In genomic region chr7:118944271-118944670, GRCh38 we compare ENCODE assay signal across 34 cellular contexts.
DNase-seq lines count a peak whose midpoint lies in the region; ATAC-seq, FAIRE-seq and TF ChIP-seq lines count a peak whose summit lies in the region.
"Had no signal": no experiment of that assay in that cellular context is flagged by ENCODE, and none has a peak within 500 bp of the region (broad histone marks: within the 10 kb centered on the region; RNA-seq: fewer than 3 reads in every experiment).

No MANE protein-coding gene starts in this region.

- no peak overlapping the region for H3K27ac Mint-ChIP-seq in activated CD4-positive, alpha-beta memory T cell treated with anti-CD3 and anti-CD28 coated beads, Interleukin-2, amount 10 ng/mL, durations not matched to agents 7 days and 5 days
- H3K27ac Mint-ChIP-seq: B cell; CD14-positive monocyte; CD4-positive, alpha-beta memory T cell; CD4-positive, alpha-beta T cell; CD4-positive, CD25-positive, alpha-beta regulatory T cell; CD8-positive, alpha-beta memory T cell; CD8-positive, alpha-beta T cell had no signal

- RAD21 ChIA-PET in GM12878 (lab: Charles Lee; ENCODE audit: unreplicated experiment): no interaction called here

- H3K36me3 ChIP-seq in HepG2 (replicated peaks in 1 of 2; ENCODE audit: control insufficient read depth in 1 of 2, insufficient read depth in 2 of 2, low read length in 2 of 2): no peaks in the 10 kb centered on the region
- no peaks in the 10 kb centered on the region for H3K36me3 ChIP-seq in right lobe of liver
- no peaks in the 10 kb centered on the region for H3K36me3 ChIP-seq in GM12878 (ENCODE audit: control insufficient read depth in 2 of 2, insufficient read depth in 2 of 2, low read length in 1 of 2)
- no peaks in the 10 kb centered on the region for H3K36me3 ChIP-seq in K562 (ENCODE audit: control insufficient read depth, insufficient read depth, low read length)
- H3K36me3 ChIP-seq: BE2C; BLaER1; BLaER1 treated with 17β-estradiol and CSF1 and Interleukin-3, amounts not matched to agents 10 nM and 100 nM had no signal

- TF ChIP-seq RAD21 in HepG2 (CRISPR knock-in tag; IDR thresholded peaks at IDR 0.05) (no peak), GM12878 (IDR thresholded peaks at IDR 0.05; ENCODE audit: insufficient read depth, low read depth, low read length) (no peak), K562 (CRISPR knock-in tag; conservative IDR thresholded peaks at IDR 0.05 in 1 of 2, IDR thresholded peaks at IDR 0.05 in 1 of 2) (no peak)

- SMC1A ChIA-PET in GM12878 (lab: Charles Lee; ENCODE audit: uncharacterized antibody, unreplicated experiment): no interaction called here

- TF ChIP-seq EP300 in HepG2 (IDR thresholded peaks at IDR 0.05; ENCODE audit: low read depth in 2 of 2, low read length in 2 of 2) (no peak), HepG2 (CRISPR knock-in tag; IDR thresholded peaks at IDR 0.05; ENCODE audit: borderline replicate concordance) (no peak), GM12878 (IDR thresholded peaks at IDR 0.05; ENCODE audit: borderline replicate concordance in 1 of 2, control insufficient read depth in 1 of 2, low read depth in 2 of 2, low read length in 2 of 2) (no peak), K562 (IDR thresholded peaks at IDR 0.05; ENCODE audit: low read length) (no peak)

- no peak for ATAC-seq in HepG2
- ATAC-seq in right lobe of liver: no peak
- no peak for ATAC-seq in GM12878
- no peak for ATAC-seq in K562
- ATAC-seq: A549; CD8-positive, alpha-beta T cell had no signal

- POLR2A ChIA-PET in HepG2 (lab: Yijun Ruan, JAX): no interaction called here
- POLR2A ChIA-PET in GM12878 (lab: Charles Lee): no interaction called here
- POLR2A ChIA-PET in K562 (lab: Yijun Ruan, JAX): no interaction called here
- POLR2A ChIA-PET in activated CD4-positive, alpha-beta memory T cell treated with anti-CD3 and anti-CD28 coated beads, Interleukin-2, amount 10 ng/mL, durations not matched to agents 7 days and 5 days (lab: Charles Lee): no interaction called here

- FAIRE-seq in HepG2 (lab: Jason Lieb, UNC) (no peak), GM12878 (lab: Jason Lieb, UNC) (no peak), K562 (lab: Jason Lieb, UNC) (no peak)
- FAIRE-seq: A549, D721Med had no signal

- no peaks in the 10 kb centered on the region for H3K79me2 ChIP-seq in HepG2 (ENCODE audit: insufficient read depth, low read length)
- no peaks in the 10 kb centered on the region for H3K79me2 ChIP-seq in GM12878 (ENCODE audit: control insufficient read depth, insufficient read depth, low read length)
- no peaks in the 10 kb centered on the region for H3K79me2 ChIP-seq in K562 (ENCODE audit: control insufficient read depth, insufficient read depth, low read length)

- CTCF ChIA-PET in HepG2 (lab: Yijun Ruan, JAX; ENCODE audit: low intra/inter-chr PET ratio, low total read pairs) (no interaction called here), GM12878 (lab: Yijun Ruan, JAX) (no interaction called here), K562 (lab: Yijun Ruan, JAX; ENCODE audit: low intra/inter-chr PET ratio) (no interaction called here)
- CTCF ChIA-PET in activated CD4-positive, alpha-beta memory T cell treated with anti-CD3 and anti-CD28 coated beads, Interleukin-2, amount 10 ng/mL, durations not matched to agents 7 days and 5 days (lab: Charles Lee): no interaction called here

- no peaks in the 10 kb centered on the region for H3K9me1 ChIP-seq in K562 (ENCODE audit: control insufficient read depth, insufficient read depth, low read length)

- intact Hi-C loops in HepG2 (cut with micrococcal nuclease; ENCODE audit: unreplicated experiment): no loop called here
- intact Hi-C loops in right lobe of liver (cut with DNase I): no loop called here
- intact Hi-C loops in GM12878 (cut with micrococcal nuclease; ENCODE audit: unreplicated experiment): no loop called here
- intact Hi-C loops in K562 (cut with micrococcal nuclease): no loop called here

- no peak overlapping the region for H2AFZ ChIP-seq in HepG2 (ENCODE audit: low read length)
- H2AFZ ChIP-seq in GM12878 (ENCODE audit: control insufficient read depth, low read depth, low read length): no peak overlapping the region
- H2AFZ ChIP-seq in K562 (ENCODE audit: low read depth, low read length): no peak overlapping the region

- WGBS in HepG2 (ENCODE audit: low lambda C conversion rate): 2% methylated on average over 5 of the region's 5 CpGs
- WGBS in right lobe of liver (ENCODE audit: insufficient coverage, low coverage, low lambda C conversion rate, missing lambda C conversion rate): 48% methylated on average over 5 of the region's 5 CpGs
- 29% methylated on average over 5 of the region's 5 CpGs for WGBS in GM12878 (ENCODE audit: insufficient coverage, insufficient replicate concordance, low lambda C conversion rate, missing lambda C conversion rate)
- 4% methylated on average over 5 of the region's 5 CpGs for WGBS in K562 (ENCODE audit: insufficient coverage, low coverage, missing lambda C conversion rate)

- H3K27me3 Mint-ChIP-seq in activated CD4-positive, alpha-beta memory T cell treated with anti-CD3 and anti-CD28 coated beads, Interleukin-2, amount 10 ng/mL, durations not matched to agents 7 days and 5 days: no peaks in the 10 kb centered on the region
- H3K27me3 Mint-ChIP-seq: B cell; CD4-positive, alpha-beta memory T cell; CD4-positive, alpha-beta T cell; CD4-positive, CD25-positive, alpha-beta regulatory T cell; CD8-positive, alpha-beta memory T cell had no signal

- H3K4me1 Mint-ChIP-seq in activated CD4-positive, alpha-beta memory T cell treated with anti-CD3 and anti-CD28 coated beads, Interleukin-2, amount 10 ng/mL, durations not matched to agents 7 days and 5 days: no peaks in the 10 kb centered on the region
- H3K4me1 Mint-ChIP-seq: B cell; CD14-positive monocyte; CD4-positive, alpha-beta memory T cell; CD4-positive, CD25-positive, alpha-beta regulatory T cell; CD8-positive, alpha-beta memory T cell had no signal

- H3K27ac ChIP-seq in HepG2 (ENCODE audit: extremely low read length, insufficient read depth, low read length) (no peak overlapping the region), right lobe of liver (no peak overlapping the region), GM12878 (ENCODE audit: control insufficient read depth, insufficient read depth) (no peak overlapping the region), K562 (ENCODE audit: extremely low read depth, low read depth, low read length) (no peak overlapping the region)
- H3K27ac ChIP-seq: 22Rv1; A549; BLaER1; BLaER1 treated with 17β-estradiol and CSF1 and Interleukin-3, amounts not matched to agents 10 nM and 100 nM; C4-2B had no signal

- no peaks in the 10 kb centered on the region for H3K36me3 Mint-ChIP-seq in activated CD4-positive, alpha-beta memory T cell treated with anti-CD3 and anti-CD28 coated beads, Interleukin-2, amount 10 ng/mL, durations not matched to agents 7 days and 5 days (ENCODE audit: low read depth)
- H3K36me3 Mint-ChIP-seq: CD14-positive monocyte; CD4-positive, alpha-beta memory T cell; CD4-positive, CD25-positive, alpha-beta regulatory T cell; CD8-positive, alpha-beta memory T cell; CD8-positive, alpha-beta T cell had no signal

- H3K4me3 ChIP-seq in HepG2 (replicated peaks in 1 of 3; ENCODE audit: insufficient read depth in 1 of 3, low read depth in 2 of 3, low read length in 3 of 3) (no peak overlapping the region), right lobe of liver (no peak overlapping the region), GM12878 (no peak overlapping the region), K562 (no peak overlapping the region)
- H3K4me3 ChIP-seq: A549; BLaER1; BLaER1 treated with 17β-estradiol and CSF1 and Interleukin-3, amounts not matched to agents 10 nM and 100 nM had no signal

- in situ Hi-C loops in HepG2 (cut with HindIII; ENCODE audit: extremely low pct_ligation_motif_present, low pct_unique_long_range_greater_than_20kb) (no loop called here), GM12878 (cut with MboI) (no loop called here), K562 (cut with MboI) (no loop called here)

- H3K9me3 Mint-ChIP-seq in activated CD4-positive, alpha-beta memory T cell treated with anti-CD3 and anti-CD28 coated beads, Interleukin-2, amount 10 ng/mL, durations not matched to agents 7 days and 5 days: peaks cover 4% of the 10 kb centered on the region

- no TSS peak for BruUV-seq in HepG2 (replicated peaks; lab: Mats Ljungman, UMichigan)
- BruUV-seq in GM12878 (replicated peaks; lab: Mats Ljungman, UMichigan): no TSS peak
- no TSS peak for BruUV-seq in K562 (replicated peaks; lab: Mats Ljungman, UMichigan)

- H3K9me3 ChIP-seq in HepG2 (ENCODE audit: low read length) (no peaks in the 10 kb centered on the region), right lobe of liver (no peaks in the 10 kb centered on the region), GM12878 (replicated peaks; ENCODE audit: control insufficient read depth, insufficient read depth, low read length) (no peaks in the 10 kb centered on the region), K562 (replicated peaks; ENCODE audit: control insufficient read depth, insufficient read depth, low read depth, low read length) (no peaks in the 10 kb centered on the region)
- H3K9me3 ChIP-seq: A549; BE2C; BLaER1; BLaER1 treated with 17β-estradiol and CSF1 and Interleukin-3, amounts not matched to agents 10 nM and 100 nM; Caco-2 had no signal

- no peak overlapping the region for H3K4me3 Mint-ChIP-seq in activated CD4-positive, alpha-beta memory T cell treated with anti-CD3 and anti-CD28 coated beads, Interleukin-2, amount 10 ng/mL, durations not matched to agents 7 days and 5 days
- H3K4me3 Mint-ChIP-seq: B cell; CD14-positive monocyte; CD4-positive, alpha-beta memory T cell; CD4-positive, alpha-beta T cell; CD4-positive, CD25-positive, alpha-beta regulatory T cell; CD8-positive, alpha-beta memory T cell; CD8-positive, alpha-beta T cell had no signal

- H3K4me1 ChIP-seq in HepG2 (ENCODE audit: insufficient read depth, low read length): no peaks in the 10 kb centered on the region
- no peaks in the 10 kb centered on the region for H3K4me1 ChIP-seq in right lobe of liver
- no peaks in the 10 kb centered on the region for H3K4me1 ChIP-seq in GM12878 (ENCODE audit: control insufficient read depth, insufficient read depth, low read length)
- H3K4me1 ChIP-seq in K562 (replicated peaks in 1 of 2; ENCODE audit: control insufficient read depth in 2 of 2, insufficient read depth in 2 of 2, low read length in 2 of 2): no peaks in the 10 kb centered on the region
- H3K4me1 ChIP-seq: A549; BE2C; BLaER1; BLaER1 treated with 17β-estradiol and CSF1 and Interleukin-3, amounts not matched to agents 10 nM and 100 nM; Caco-2 had no signal

- DNase-seq in HepG2 (ENCODE audit: low spot score): no peak
- DNase-seq in right lobe of liver: no peak
- DNase-seq in GM12878 (ENCODE audit: low read depth, low spot score): no peak
- no peak for DNase-seq in K562 (ENCODE audit: extremely low read depth in 1 of 4, low spot score in 3 of 4)
- DNase-seq in effector CD4-positive, alpha-beta T cell: no peak
- no peak for DNase-seq in activated CD4-positive, alpha-beta memory T cell treated with anti-CD3 and anti-CD28 coated beads, Interleukin-2, amount 10 ng/mL, durations not matched to agents 7 days and 5 days
- DNase-seq: 8988T; ACHN; AML-193; BE2C; C1 segment of cervical spinal cord; Caco-2; Calu3; CD4-positive, alpha-beta memory T cell; CD4-positive, alpha-beta T cell; CD4-positive, CD25-positive, alpha-beta regulatory T cell; CD8-positive, alpha-beta memory T cell; CD8-positive, alpha-beta T cell; COR-L47; DMS 273 treated with DMSO at 0.1 percent for 48 hours; DMS153; DMS53; DMS79; DMS79 treated with DMSO at 0.1 percent for 48 hours; DND-41; EL had no signal

- H3K27me3 ChIP-seq in HepG2 (ENCODE audit: control insufficient read depth in 1 of 2, insufficient read depth in 2 of 2, low read length in 2 of 2) (no peaks in the 10 kb centered on the region), right lobe of liver (no peaks in the 10 kb centered on the region), GM12878 (replicated peaks in 1 of 2; ENCODE audit: control insufficient read depth in 2 of 2, insufficient read depth in 2 of 2, low read length in 1 of 2) (no peaks in the 10 kb centered on the region), K562 (ENCODE audit: control insufficient read depth in 2 of 2, insufficient read depth in 2 of 2, low read length in 2 of 2) (no peaks in the 10 kb centered on the region)
- H3K27me3 ChIP-seq: BE2C; BLaER1; BLaER1 treated with 17β-estradiol and CSF1 and Interleukin-3, amounts not matched to agents 10 nM and 100 nM had no signal

- no peak for TF ChIP-seq POLR2A in HepG2 (IDR thresholded peaks at IDR 0.05; ENCODE audit: insufficient read depth in 1 of 2, low read depth in 2 of 2, low read length in 2 of 2)
- no peak for TF ChIP-seq POLR2A in right lobe of liver (IDR thresholded peaks at IDR 0.05)
- TF ChIP-seq POLR2A in GM12878 (IDR thresholded peaks at IDR 0.05; ENCODE audit: low read depth, low read length): no peak
- no peak for TF ChIP-seq POLR2A in K562 (conservative IDR thresholded peaks at IDR 0.05)

- TF ChIP-seq CTCF in HepG2 (CRISPR knock-in tag; IDR thresholded peaks at IDR 0.05): no peak
- TF ChIP-seq CTCF in right lobe of liver (IDR thresholded peaks at IDR 0.05): no peak
- TF ChIP-seq CTCF in GM12878 (IDR thresholded peaks at IDR 0.05 in 2 of 3, conservative IDR thresholded peaks at IDR 0.05 in 1 of 3; ENCODE audit: control insufficient read depth in 2 of 3, extremely low read depth in 1 of 3, insufficient read depth in 1 of 3, low read depth in 3 of 3, low read length in 3 of 3): no peak
- no peak for TF ChIP-seq CTCF in K562 (IDR thresholded peaks at IDR 0.05 in 2 of 3, conservative IDR thresholded peaks at IDR 0.05 in 1 of 3; ENCODE audit: insufficient read depth in 2 of 3, low read depth in 1 of 3, low read length in 3 of 3)

- H4K20me1 ChIP-seq in HepG2 (ENCODE audit: insufficient read depth, low read length) (no peaks in the 10 kb centered on the region), GM12878 (ENCODE audit: control insufficient read depth, insufficient read depth) (no peaks in the 10 kb centered on the region), K562 (replicated peaks; ENCODE audit: control insufficient read depth, insufficient read depth, low read length) (no peaks in the 10 kb centered on the region)
- H4K20me1 ChIP-seq: BLaER1; BLaER1 treated with 17β-estradiol and CSF1 and Interleukin-3, amounts not matched to agents 10 nM and 100 nM had no signal

- H3K4me2 ChIP-seq in HepG2 (ENCODE audit: low read depth, low read length) (no peak overlapping the region), GM12878 (ENCODE audit: control insufficient read depth, insufficient read depth) (no peak overlapping the region), K562 (ENCODE audit: insufficient read depth, low read length) (no peak overlapping the region)
- H3K4me2 ChIP-seq: A549; BLaER1; BLaER1 treated with 17β-estradiol and CSF1 and Interleukin-3, amounts not matched to agents 10 nM and 100 nM had no signal

- H3K9ac ChIP-seq in HepG2 (ENCODE audit: insufficient read depth, low read depth, low read length) (no peak overlapping the region), GM12878 (ENCODE audit: control insufficient read depth, insufficient read depth, low read length) (no peak overlapping the region), K562 (ENCODE audit: insufficient read depth in 1 of 2, low read depth in 2 of 2, low read length in 2 of 2) (no peak overlapping the region)
- H3K9ac ChIP-seq: BLaER1; BLaER1 treated with 17β-estradiol and CSF1 and Interleukin-3, amounts not matched to agents 10 nM and 100 nM had no signal
